In genomic region chr16:3791701-3792100, GRCh38 we compare ENCODE assay signal across 19 cellular contexts.
"Had no signal": no experiment of that assay in that cellular context is flagged by ENCODE, and none has a peak within 500 bp of the region (broad histone marks: within the 10 kb centered on the region; RNA-seq: fewer than 3 reads in every experiment).

No MANE protein-coding gene starts in this region.

- H3K9me3 ChIP-seq: colonic mucosa, heart left ventricle, neutrophil, right atrium auricular region, testis, tibial nerve, upper lobe of right lung, vagina had no signal

- H3K4me1 Mint-ChIP-seq: endodermal cell, nephron progenitor cell had no signal

- DNase-seq: colonic mucosa; effector CD4-positive, alpha-beta T cell; endodermal cell; foreskin melanocyte; heart left ventricle; hippocampal formation; kidney glomerular epithelial cell; mesendoderm; naive B cell; nephron progenitor cell; stimulated activated CD4-positive, alpha-beta T cell treated with anti-CD3 and anti-CD28 coated beads, Interleukin-2, amount 100 ng/mL, for 48 hours; testis; upper lobe of right lung had no signal

- H3K9me3 Mint-ChIP-seq: endodermal cell; nephron progenitor cell; stimulated activated naive CD8-positive, alpha-beta T cell treated with anti-CD3 and anti-CD28 coated beads, Interleukin-15, Interleukin-2, amounts not matched to agents 100 ng/mL and 50 ng/mL, for 24 hours had no signal

- H3K4me3 Mint-ChIP-seq: endodermal cell; naive B cell; nephron progenitor cell; stimulated activated naive CD8-positive, alpha-beta T cell treated with anti-CD3 and anti-CD28 coated beads, Interleukin-15, Interleukin-2, amounts not matched to agents 100 ng/mL and 50 ng/mL, for 24 hours had no signal

- H3K27ac ChIP-seq: colonic mucosa, neutrophil, testis, upper lobe of right lung, vagina had no signal

- H3K4me2 ChIP-seq: smooth muscle cell had no signal

- H3K4me1 ChIP-seq: testis had no signal

- H3K27me3 ChIP-seq: colonic mucosa, heart left ventricle, neutrophil, right atrium auricular region, testis, tibial nerve, upper lobe of right lung, vagina had no signal

- H3K27ac Mint-ChIP-seq: stimulated activated naive CD8-positive, alpha-beta T cell treated with anti-CD3 and anti-CD28 coated beads, Interleukin-15, Interleukin-2, amounts not matched to agents 100 ng/mL and 50 ng/mL, for 24 hours had no signal

- H3K27me3 Mint-ChIP-seq: naive B cell; stimulated activated naive CD8-positive, alpha-beta T cell treated with anti-CD3 and anti-CD28 coated beads, Interleukin-15, Interleukin-2, amounts not matched to agents 100 ng/mL and 50 ng/mL, for 24 hours had no signal

- H3K4me3 ChIP-seq: colonic mucosa, heart left ventricle, right atrium auricular region, smooth muscle cell, testis, tibial nerve, upper lobe of right lung, vagina had no signal

- ATAC-seq: heart left ventricle, upper lobe of right lung had no signal
